In genomic region chr7:25739096-25739495, GRCh38 we compare ENCODE assay signal across 32 cellular contexts.
"Had no signal": no experiment of that assay in that cellular context is flagged by ENCODE, and none has a peak within 500 bp of the region (broad histone marks: within the 10 kb centered on the region; RNA-seq: fewer than 3 reads in every experiment).

No MANE protein-coding gene starts in this region.

- ATAC-seq: activated CD8-positive, alpha-beta memory T cell treated with anti-CD3 and anti-CD28 coated beads, Interleukin-2, amount 10 ng/mL, durations not matched to agents 7 days and 5 days; activated naive CD8-positive, alpha-beta T cell treated with anti-CD3 and anti-CD28 coated beads, Interleukin-2, amount 50 U/mL, for 24 hours; K562; Right ventricle myocardium inferior had no signal

- H3K27ac Mint-ChIP-seq: activated B cell treated with CpG ODN at 0.5 μM for 24 hours; activated CD4-positive, alpha-beta memory T cell treated with anti-CD3 and anti-CD28 coated beads for 36 hours; activated CD8-positive, alpha-beta memory T cell treated with anti-CD3 and anti-CD28 coated beads, Interleukin-2, amount 10 ng/mL, durations not matched to agents 7 days and 5 days; activated naive CD4-positive, alpha-beta T cell treated with anti-CD3 and anti-CD28 coated beads, Interleukin-2, amount 10 ng/mL, durations not matched to agents 7 days and 5 days; activated naive CD8-positive, alpha-beta T cell; activated naive CD8-positive, alpha-beta T cell treated with anti-CD3 and anti-CD28 coated beads, Interleukin-2, amount 50 U/mL, for 24 hours had no signal

- H3K9me3 Mint-ChIP-seq: activated B cell treated with CpG ODN at 0.5 μM for 24 hours; activated CD4-positive, alpha-beta memory T cell treated with anti-CD3 and anti-CD28 coated beads for 36 hours; activated naive CD4-positive, alpha-beta T cell treated with anti-CD3 and anti-CD28 coated beads, Interleukin-2, amount 10 ng/mL, durations not matched to agents 7 days and 5 days; activated naive CD8-positive, alpha-beta T cell treated with anti-CD3 and anti-CD28 coated beads, Interleukin-2, amount 50 U/mL, for 24 hours had no signal

- H3K4me1 Mint-ChIP-seq: activated B cell treated with CpG ODN at 0.5 μM for 24 hours; activated CD8-positive, alpha-beta memory T cell treated with anti-CD3 and anti-CD28 coated beads, Interleukin-2, amount 10 ng/mL, durations not matched to agents 7 days and 5 days; activated naive CD4-positive, alpha-beta T cell treated with anti-CD3 and anti-CD28 coated beads, Interleukin-2, amount 10 ng/mL, durations not matched to agents 7 days and 5 days; activated naive CD8-positive, alpha-beta T cell treated with anti-CD3 and anti-CD28 coated beads, Interleukin-2, amount 50 U/mL, for 24 hours had no signal

- H3K36me3 Mint-ChIP-seq: activated CD4-positive, alpha-beta memory T cell treated with anti-CD3 and anti-CD28 coated beads for 36 hours; activated CD8-positive, alpha-beta memory T cell treated with anti-CD3 and anti-CD28 coated beads, Interleukin-2, amount 10 ng/mL, durations not matched to agents 7 days and 5 days; activated naive CD4-positive, alpha-beta T cell treated with anti-CD3 and anti-CD28 coated beads, Interleukin-2, amount 10 ng/mL, durations not matched to agents 7 days and 5 days; activated naive CD8-positive, alpha-beta T cell; brain had no signal

- H2AFZ ChIP-seq: PC-9 had no signal

- H3K4me3 Mint-ChIP-seq: activated B cell treated with CpG ODN at 0.5 μM for 24 hours; activated CD4-positive, alpha-beta memory T cell treated with anti-CD3 and anti-CD28 coated beads for 36 hours; activated CD8-positive, alpha-beta memory T cell treated with anti-CD3 and anti-CD28 coated beads, Interleukin-2, amount 10 ng/mL, durations not matched to agents 7 days and 5 days; activated naive CD4-positive, alpha-beta T cell treated with anti-CD3 and anti-CD28 coated beads, Interleukin-2, amount 10 ng/mL, durations not matched to agents 7 days and 5 days; activated naive CD8-positive, alpha-beta T cell; activated naive CD8-positive, alpha-beta T cell treated with anti-CD3 and anti-CD28 coated beads, Interleukin-2, amount 50 U/mL, for 24 hours; brain had no signal

- H3K27ac ChIP-seq: PC-9, RWPE1, VCaP had no signal

- H3K4me2 ChIP-seq: PC-9 had no signal

- DNase-seq: activated B cell treated with CpG ODN at 0.5 μM for 24 hours; activated CD4-positive, alpha-beta memory T cell treated with anti-CD3 and anti-CD28 coated beads for 36 hours; activated CD4-positive, alpha-beta T cell treated with anti-CD3 and anti-CD28 coated beads for 4 hours; activated CD4-positive, alpha-beta T cell treated with anti-CD3 and anti-CD28 coated beads, Interleukin-2, amount 50 U/mL, for 1 hour; activated CD4-positive, CD25-positive, alpha-beta regulatory T cell treated with anti-CD3 and anti-CD28 coated beads, Interleukin-2, amount 50 U/mL, for 72 hours; activated CD8-positive, alpha-beta memory T cell treated with anti-CD3 and anti-CD28 coated beads for 24 hours; activated CD8-positive, alpha-beta memory T cell treated with anti-CD3 and anti-CD28 coated beads, Interleukin-2, amount 10 ng/mL, durations not matched to agents 7 days and 5 days; activated CD8-positive, alpha-beta memory T cell treated with anti-CD3 and anti-CD28 coated beads, Interleukin-2, amount 50 U/mL, for 48 hours; activated effector memory CD4-positive, alpha-beta T cell treated with Interleukin-2 at 50 U/mL for 16 hours; activated naive CD4-positive, alpha-beta T cell treated with anti-CD3 and anti-CD28 coated beads, Interleukin-2, amount 10 ng/mL, durations not matched to agents 7 days and 5 days; activated naive CD8-positive, alpha-beta T cell treated with anti-CD3 and anti-CD28 coated beads, Interleukin-2, amount 50 U/mL, for 24 hours; activated T-cell treated with anti-CD3 and anti-CD28 coated beads, Interleukin-2, amount 50 U/mL, for 48 hours; anterior cingulate cortex; caudate nucleus; cerebellar nuclear complex; NCI-H1105 treated with DMSO at 0.1 percent for 48 hours; NCI-H146; NCI-H187; NCI-H2029 treated with DMSO at 0.1 percent for 48 hours; NCI-H345; NCI-H524 treated with DMSO at 0.1 percent for 48 hours; PC-9; SW 1271; T-helper 1 cell; T-helper 2 cell; T-helper 9 cell had no signal

- H3K4me3 ChIP-seq: K562, PC-9 had no signal
